9 cellular contexts compared by ENCODE assay signal in the genomic region with DNA sequence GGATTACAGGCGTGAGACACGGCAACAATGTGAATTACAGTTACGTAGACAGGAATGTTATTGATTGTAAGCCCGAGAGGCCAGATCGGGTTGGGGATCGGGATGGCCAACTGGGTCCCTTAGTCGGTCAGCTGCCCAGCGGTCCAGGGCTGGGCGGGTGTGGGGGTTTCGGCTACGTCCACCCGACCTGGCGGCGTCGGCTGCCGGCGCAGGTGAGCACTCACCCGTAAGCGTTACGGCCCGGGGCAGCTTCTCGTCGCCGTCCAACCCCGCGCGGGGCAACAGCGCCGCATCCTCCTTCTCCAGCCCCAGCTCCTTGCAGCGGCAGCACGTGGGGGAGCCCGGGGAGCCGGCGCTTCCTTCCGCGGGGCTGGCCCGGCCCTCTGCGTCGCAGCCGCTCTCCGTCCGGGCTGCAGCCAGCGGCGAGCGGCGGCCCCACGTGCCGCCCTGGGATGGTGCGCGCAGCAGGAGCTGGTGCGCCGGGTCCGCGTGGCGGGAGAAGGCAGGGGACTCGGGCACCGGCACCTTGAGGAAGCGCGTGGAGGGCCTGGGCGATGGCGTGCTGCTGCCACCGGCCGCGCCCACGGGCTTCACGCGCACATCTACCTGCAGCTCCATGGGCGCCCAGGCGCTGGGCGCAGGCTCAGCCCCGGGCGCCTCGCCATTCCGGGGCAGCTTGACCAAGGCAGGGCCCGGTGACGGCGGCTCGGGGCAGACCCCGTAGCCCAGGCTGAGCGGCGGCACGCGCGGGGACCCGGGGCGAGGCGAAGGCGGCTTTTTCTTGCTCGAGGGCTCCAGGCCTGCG. TPM values are rescaled to one million over a fixed set of nuclear protein-coding genes. Genes with fewer than 3 reads are reported as not detected.
DNase-seq lines count a peak whose midpoint lies in the region; ATAC-seq, FAIRE-seq and TF ChIP-seq lines count a peak whose summit lies in the region.
"Had no signal": no experiment of that assay in that cellular context is flagged by ENCODE, and none has a peak within 500 bp of the region (broad histone marks: within the 10 kb centered on the region; RNA-seq: fewer than 3 reads in every experiment).

No MANE protein-coding gene starts in this region.

- H3K9ac ChIP-seq in GM12878 (ENCODE audit: control insufficient read depth, insufficient read depth, low read length) (no peak overlapping the region), HepG2 (ENCODE audit: insufficient read depth, low read depth, low read length) (no peak overlapping the region)

- DNase-seq in GM12878 (ENCODE audit: low read depth, low spot score) = no peak
- DNase-seq in HepG2 (ENCODE audit: low spot score) = no peak
- no peak for DNase-seq in thoracic aorta (ENCODE audit: low spot score)

- intact Hi-C loops in GM12878 (cut with micrococcal nuclease; ENCODE audit: unreplicated experiment) = no loop called here
- intact Hi-C loops in HepG2 (cut with micrococcal nuclease; ENCODE audit: unreplicated experiment) = no loop called here

- H2AFZ ChIP-seq in ACC112 (ENCODE audit: low read length, unreplicated experiment) (peak overlapping the region; percentile 32), GM12878 (ENCODE audit: control insufficient read depth, low read depth, low read length) (peak overlapping the region; percentile 41), HepG2 (ENCODE audit: low read length) (no peak overlapping the region)

- H3K4me2 ChIP-seq in GM12878 (ENCODE audit: control insufficient read depth, insufficient read depth) = peak overlapping the region; percentile 84
- H3K4me2 ChIP-seq in HepG2 (ENCODE audit: low read depth, low read length) = peak overlapping the region; percentile 32; the same call in 1 of the 2 replicates

- TF ChIP-seq EP300 in Ishikawa (IDR thresholded peaks at IDR 0.05; ENCODE audit: borderline replicate concordance) (no peak), GM12878 (IDR thresholded peaks at IDR 0.05; ENCODE audit: borderline replicate concordance in 1 of 2, control insufficient read depth in 1 of 2, low read depth in 2 of 2, low read length in 2 of 2) (no peak), HepG2 (IDR thresholded peaks at IDR 0.05; ENCODE audit: low read depth in 2 of 2, low read length in 2 of 2) (no peak), HepG2 (CRISPR knock-in tag; IDR thresholded peaks at IDR 0.05; ENCODE audit: borderline replicate concordance) (no peak)

- POLR2A ChIA-PET in GM12878 (lab: Charles Lee) (interaction anchor here (0.9 kb wide), 1 partner anchor 65 kb away, joined by 3 read pairs; no protein-coding TSS in a partner anchor), HepG2 (lab: Yijun Ruan, JAX) (no interaction called here)

- H4K20me1 ChIP-seq in GM12878 (ENCODE audit: control insufficient read depth, insufficient read depth) (no peaks in the 10 kb centered on the region), HepG2 (ENCODE audit: insufficient read depth, low read length) (no peaks in the 10 kb centered on the region)

- H3K27ac ChIP-seq in ACC112 (ENCODE audit: low read depth, low read length) = no peak overlapping the region
- H3K27ac ChIP-seq in GM12878 (ENCODE audit: control insufficient read depth, insufficient read depth) = no peak overlapping the region
- H3K27ac ChIP-seq in HepG2 (ENCODE audit: extremely low read length, insufficient read depth, low read length) = no peak overlapping the region
- no peak overlapping the region for H3K27ac ChIP-seq in thoracic aorta
- H3K27ac ChIP-seq: adrenal gland had no signal

- in situ Hi-C loops in GM12878 (cut with MboI) = no loop called here
- in situ Hi-C loops in HepG2 (cut with HindIII; ENCODE audit: extremely low pct_ligation_motif_present, low pct_unique_long_range_greater_than_20kb) = no loop called here

- SMC1A ChIA-PET in GM12878 (lab: Charles Lee; ENCODE audit: uncharacterized antibody, unreplicated experiment) = no interaction called here

- H3K4me1 ChIP-seq in ACC112 (ENCODE audit: control insufficient read depth, insufficient read depth, low read length, unreplicated experiment) (no peaks in the 10 kb centered on the region), GM12878 (ENCODE audit: control insufficient read depth, insufficient read depth, low read length) (no peaks in the 10 kb centered on the region), HepG2 (ENCODE audit: insufficient read depth, low read length) (no peaks in the 10 kb centered on the region), thoracic aorta (ENCODE audit: control insufficient read depth in 1 of 2, low read depth in 2 of 2) (peaks cover 13 to 17% of the 10 kb centered on the region in 2 donors)

- no TSS peak for BruUV-seq in GM12878 (replicated peaks; lab: Mats Ljungman, UMichigan)
- BruUV-seq in HepG2 (replicated peaks; lab: Mats Ljungman, UMichigan) = no TSS peak

- no peaks in the 10 kb centered on the region for H3K79me2 ChIP-seq in ACC112 (ENCODE audit: control insufficient read depth, insufficient read depth, low read length, unreplicated experiment)
- H3K79me2 ChIP-seq in GM12878 (ENCODE audit: control insufficient read depth, insufficient read depth, low read length) = no peaks in the 10 kb centered on the region
- no peaks in the 10 kb centered on the region for H3K79me2 ChIP-seq in HepG2 (ENCODE audit: insufficient read depth, low read length)

- H3K27me3 ChIP-seq in ACC112 (ENCODE audit: insufficient read depth, low read length) (peaks cover 60% of the 10 kb centered on the region), GM12878 (replicated peaks in 1 of 2; ENCODE audit: control insufficient read depth in 2 of 2, insufficient read depth in 2 of 2, low read length in 1 of 2) (peaks cover 0 to 7% of the 10 kb centered on the region in 2 experiments; a peak in 3 of 4 replicates), HepG2 (ENCODE audit: control insufficient read depth in 1 of 2, insufficient read depth in 2 of 2, low read length in 2 of 2) (peaks cover 3 to 53% of the 10 kb centered on the region in 2 experiments), thoracic aorta (replicated peaks; ENCODE audit: insufficient read depth) (peaks cover 16% of the 10 kb centered on the region)

- WGBS in GM12878 (ENCODE audit: insufficient coverage, insufficient replicate concordance, low lambda C conversion rate, missing lambda C conversion rate) = 32% methylated on average over 68 of the region's 90 CpGs
- WGBS in HepG2 (ENCODE audit: low lambda C conversion rate) = 43% methylated on average over 16 of the region's 90 CpGs

- TF ChIP-seq RAD21 in Ishikawa (IDR thresholded peaks at IDR 0.05; ENCODE audit: low read depth) (no peak), GM12878 (IDR thresholded peaks at IDR 0.05; ENCODE audit: insufficient read depth, low read depth, low read length) (no peak), HepG2 (CRISPR knock-in tag; IDR thresholded peaks at IDR 0.05) (no peak)

- ATAC-seq in GM18909 (IDR thresholded peaks at IDR 0.05; ENCODE audit: poor library complexity, unreplicated experiment) (peak; percentile 32), GM12878 (peak; percentile 75), HepG2 (peak; percentile 45), thoracic aorta (ENCODE audit: insufficient number of reproducible peaks, low FRiP score, low read depth) (no peak), HG03442 (IDR thresholded peaks at IDR 0.05; ENCODE audit: unreplicated experiment) (no peak), GM21447 (IDR thresholded peaks at IDR 0.05; ENCODE audit: unreplicated experiment) (no peak)

- peak overlapping the region; percentile 66 for H3K4me3 ChIP-seq in ACC112 (ENCODE audit: low read depth, low read length)
- H3K4me3 ChIP-seq in GM12878 = peak overlapping the region; percentile 53; the same call in 1 of the 2 replicates
- H3K4me3 ChIP-seq in HepG2 (replicated peaks in 1 of 3; ENCODE audit: insufficient read depth in 1 of 3, low read depth in 2 of 3, low read length in 3 of 3) = no peak overlapping the region; a peak in 1 of 6 replicates
- peak overlapping the region; percentile 67 for H3K4me3 ChIP-seq in thoracic aorta

- H3K9me3 ChIP-seq in GM12878 (replicated peaks; ENCODE audit: control insufficient read depth, insufficient read depth, low read length) = no peaks in the 10 kb centered on the region
- no peaks in the 10 kb centered on the region for H3K9me3 ChIP-seq in HepG2 (ENCODE audit: low read length)
- H3K9me3 ChIP-seq in thoracic aorta = no peaks in the 10 kb centered on the region
- H3K9me3 ChIP-seq: adrenal gland had no signal

- CTCF ChIA-PET in GM12878 (lab: Yijun Ruan, JAX) (no interaction called here), HepG2 (lab: Yijun Ruan, JAX; ENCODE audit: low intra/inter-chr PET ratio, low total read pairs) (no interaction called here)

- FAIRE-seq in GM12878 (lab: Jason Lieb, UNC) (no peak), HepG2 (lab: Jason Lieb, UNC) (no peak)

- TF ChIP-seq CTCF in GM12878 (IDR thresholded peaks at IDR 0.05 in 2 of 3, conservative IDR thresholded peaks at IDR 0.05 in 1 of 3; ENCODE audit: control insufficient read depth in 2 of 3, extremely low read depth in 1 of 3, insufficient read depth in 1 of 3, low read depth in 3 of 3, low read length in 3 of 3) = no peak
- no peak for TF ChIP-seq CTCF in HepG2 (CRISPR knock-in tag; IDR thresholded peaks at IDR 0.05)
- no peak for TF ChIP-seq CTCF in thoracic aorta (IDR thresholded peaks at IDR 0.05)

- H3K36me3 ChIP-seq in ACC112 (ENCODE audit: insufficient read depth, low read length) (no peaks in the 10 kb centered on the region), GM12878 (ENCODE audit: control insufficient read depth in 2 of 2, insufficient read depth in 2 of 2, low read length in 1 of 2) (no peaks in the 10 kb centered on the region), HepG2 (replicated peaks in 1 of 2; ENCODE audit: control insufficient read depth in 1 of 2, insufficient read depth in 2 of 2, low read length in 2 of 2) (no peaks in the 10 kb centered on the region), thoracic aorta (no peaks in the 10 kb centered on the region)
- H3K36me3 ChIP-seq: adrenal gland had no signal

- TF ChIP-seq POLR2A in GM12878 (IDR thresholded peaks at IDR 0.05; ENCODE audit: low read depth, low read length) (no peak), HepG2 (IDR thresholded peaks at IDR 0.05; ENCODE audit: insufficient read depth in 1 of 2, low read depth in 2 of 2, low read length in 2 of 2) (no peak)

- RAD21 ChIA-PET in GM12878 (lab: Charles Lee; ENCODE audit: unreplicated experiment) = no interaction called here

RNA-seq across cellular contexts. Expression of gene KLRG2, which starts 0.6 kb away (rescaled TPM):
- not detected in 2 replicates for total RNA-seq in GM12878 (2013; cell fraction: nucleolus; rRNA removed)
- total RNA-seq in GM12878 (2014; rRNA removed) (0.06 TPM in 1 of 2 replicates, not detected in the other), GM12878 (2014; rRNA removed; fragmentation: Illumina TruSeq; extraction: Trizol) (not detected in 2 replicates), GM12878 (2021) (not detected in 2 replicates), HepG2 (2016; rRNA removed; fragmentation: Illumina TruSeq; extraction: Trizol) (not detected in 2 replicates), thoracic aorta (not detected)
- polyA plus RNA-seq in GM12878 (2011; ENCODE audit: low read depth) = not detected
- polyA plus RNA-seq in GM12878 (2011; rRNA removed) (not detected in 2 replicates), GM12878 (2014; fragmentation: Illumina TruSeq; extraction: Trizol) (not detected in 2 replicates), GM12878 (2014; fragmentation: Nextera tagmentation; extraction: Ambion mirVana) (not detected), GM12878 (2014; rRNA removed) (0.09 TPM in 1 of 2 replicates, not detected in the other), GM12878 (2016; fragmentation: Nextera tagmentation; extraction: Ambion mirVana) (not detected), HepG2 (2011; rRNA removed) (not detected in 2 replicates)
- polyA plus RNA-seq in GM12878 (2011; cell fraction: cytosol; rRNA removed) = not detected in 2 replicates
- polyA plus RNA-seq in GM12878 (2011; cell fraction: nucleus; rRNA removed) = not detected in 2 replicates
- polyA plus RNA-seq in GM12878 (2012) = not detected in 2 replicates
- not detected in 2 replicates for polyA minus RNA-seq in GM12878 (2011; rRNA and poly(A)+ RNA removed)
- not detected in 2 replicates for polyA minus RNA-seq in GM12878 (2011; cell fraction: cytosol; rRNA and poly(A)+ RNA removed)
- polyA minus RNA-seq in GM12878 (2011; cell fraction: nucleus; rRNA and poly(A)+ RNA removed) = not detected in 2 replicates
- not detected in 2 replicates for total RNA-seq in HepG2 (2016; cell fraction: cytosol; rRNA removed; fragmentation: Illumina TruSeq; extraction: Trizol; ENCODE audit: low read depth)
- total RNA-seq in HepG2 (2016; cell fraction: insoluble cytoplasmic fraction; rRNA removed; fragmentation: Illumina TruSeq; extraction: Trizol) = not detected in 2 replicates
- total RNA-seq in HepG2 (2016; cell fraction: membrane; rRNA removed; fragmentation: Illumina TruSeq; extraction: Trizol) = not detected in 2 replicates
- total RNA-seq in HepG2 (2016; cell fraction: nucleus; rRNA removed; fragmentation: Illumina TruSeq; extraction: Trizol) = not detected in 2 replicates
- not detected in 2 replicates for polyA plus RNA-seq in HepG2 (2011; cell fraction: cytosol; rRNA removed)
- polyA plus RNA-seq in HepG2 (2011; cell fraction: nucleus; rRNA removed) = not detected in 2 replicates
- not detected in 2 replicates for polyA plus RNA-seq in HepG2 (2012)
- not detected in 2 replicates for polyA plus RNA-seq in HepG2 (2016; cell fraction: cytosol; fragmentation: Illumina TruSeq; extraction: Trizol; ENCODE audit: low read depth)
- polyA plus RNA-seq in HepG2 (2016; cell fraction: insoluble cytoplasmic fraction; fragmentation: Illumina TruSeq; extraction: Trizol; ENCODE audit: low read depth) = not detected in 2 replicates
- polyA plus RNA-seq in HepG2 (2016; cell fraction: membrane; fragmentation: Illumina TruSeq; extraction: Trizol; ENCODE audit: low read depth) = not detected in 2 replicates
- polyA plus RNA-seq in HepG2 (2016; cell fraction: nucleus; fragmentation: Illumina TruSeq; extraction: Trizol; ENCODE audit: insufficient read depth, low read depth) = not detected in 2 replicates
- polyA minus RNA-seq in HepG2 (2011; rRNA and poly(A)+ RNA removed; ENCODE audit: low replicate concordance) = not detected in 2 replicates
- not detected in 2 replicates for polyA minus RNA-seq in HepG2 (2011; cell fraction: cytosol; rRNA and poly(A)+ RNA removed)
- polyA minus RNA-seq in HepG2 (2011; cell fraction: nucleus; rRNA and poly(A)+ RNA removed) = not detected in 2 replicates

RNA-seq across cellular contexts. Expression of gene CLEC2L, which starts 40.6 kb away (rescaled TPM):
- not detected in 2 replicates for total RNA-seq in GM12878 (2013; cell fraction: nucleolus; rRNA removed)
- total RNA-seq in GM12878 (2014; rRNA removed) (not detected in 2 replicates), GM12878 (2014; rRNA removed; fragmentation: Illumina TruSeq; extraction: Trizol) (not detected in 2 replicates), GM12878 (2021) (not detected in 2 replicates), HepG2 (2016; rRNA removed; fragmentation: Illumina TruSeq; extraction: Trizol) (0.20 TPM in 2 replicates), thoracic aorta (not detected)
- not detected for polyA plus RNA-seq in GM12878 (2011; ENCODE audit: low read depth)
- polyA plus RNA-seq in GM12878 (2011; rRNA removed) (not detected in 2 replicates), GM12878 (2014; fragmentation: Illumina TruSeq; extraction: Trizol) (not detected in 2 replicates), GM12878 (2014; fragmentation: Nextera tagmentation; extraction: Ambion mirVana) (not detected), GM12878 (2014; rRNA removed) (not detected in 2 replicates), GM12878 (2016; fragmentation: Nextera tagmentation; extraction: Ambion mirVana) (not detected), HepG2 (2011; rRNA removed) (0.25 and 0.56 TPM in 2 replicates)
- not detected in 2 replicates for polyA plus RNA-seq in GM12878 (2011; cell fraction: cytosol; rRNA removed)
- polyA plus RNA-seq in GM12878 (2011; cell fraction: nucleus; rRNA removed) = not detected in 2 replicates
- not detected in 2 replicates for polyA plus RNA-seq in GM12878 (2012)
- polyA minus RNA-seq in GM12878 (2011; rRNA and poly(A)+ RNA removed) = not detected in 2 replicates
- not detected in 2 replicates for polyA minus RNA-seq in GM12878 (2011; cell fraction: cytosol; rRNA and poly(A)+ RNA removed)
- polyA minus RNA-seq in GM12878 (2011; cell fraction: nucleus; rRNA and poly(A)+ RNA removed) = not detected in 2 replicates
- 0.20 and 0.26 TPM in 2 replicates for total RNA-seq in HepG2 (2016; cell fraction: cytosol; rRNA removed; fragmentation: Illumina TruSeq; extraction: Trizol; ENCODE audit: low read depth)
- 0.18 and 0.26 TPM in 2 replicates for total RNA-seq in HepG2 (2016; cell fraction: insoluble cytoplasmic fraction; rRNA removed; fragmentation: Illumina TruSeq; extraction: Trizol)
- total RNA-seq in HepG2 (2016; cell fraction: membrane; rRNA removed; fragmentation: Illumina TruSeq; extraction: Trizol) = 0.45 TPM in 1 of 2 replicates, not detected in the other
- total RNA-seq in HepG2 (2016; cell fraction: nucleus; rRNA removed; fragmentation: Illumina TruSeq; extraction: Trizol) = not detected in 2 replicates
- 0.28 and 0.48 TPM in 2 replicates for polyA plus RNA-seq in HepG2 (2011; cell fraction: cytosol; rRNA removed)
- 0.23 and 0.24 TPM in 2 replicates for polyA plus RNA-seq in HepG2 (2011; cell fraction: nucleus; rRNA removed)
- not detected in 2 replicates for polyA plus RNA-seq in HepG2 (2012)
- 0.07 and 0.22 TPM in 2 replicates for polyA plus RNA-seq in HepG2 (2016; cell fraction: cytosol; fragmentation: Illumina TruSeq; extraction: Trizol; ENCODE audit: low read depth)
- polyA plus RNA-seq in HepG2 (2016; cell fraction: insoluble cytoplasmic fraction; fragmentation: Illumina TruSeq; extraction: Trizol; ENCODE audit: low read depth) = 0.29 and 0.39 TPM in 2 replicates
- polyA plus RNA-seq in HepG2 (2016; cell fraction: membrane; fragmentation: Illumina TruSeq; extraction: Trizol; ENCODE audit: low read depth) = 0.48 and 0.54 TPM in 2 replicates
- polyA plus RNA-seq in HepG2 (2016; cell fraction: nucleus; fragmentation: Illumina TruSeq; extraction: Trizol; ENCODE audit: insufficient read depth, low read depth) = 0.59 TPM in 1 of 2 replicates, not detected in the other
- 0.70 TPM in 1 of 2 replicates, not detected in the other for polyA minus RNA-seq in HepG2 (2011; rRNA and poly(A)+ RNA removed; ENCODE audit: low replicate concordance)
- polyA minus RNA-seq in HepG2 (2011; cell fraction: cytosol; rRNA and poly(A)+ RNA removed) = not detected in 2 replicates
- polyA minus RNA-seq in HepG2 (2011; cell fraction: nucleus; rRNA and poly(A)+ RNA removed) = not detected in 2 replicates
- polyA plus RNA-seq: adrenal gland had no signal

Comparison
In these comparisons a context has a peak if more than half of its experiments do, and no peak if none do; other contexts are left out.
1. H3K4me3 ChIP-seq: peak in ACC112 (single experiment), GM12878 (single experiment) and thoracic aorta (single experiment); none in HepG2 (0 of 3).
2. ATAC-seq: peak in GM18909 (single experiment), GM12878 (single experiment) and HepG2 (single experiment); none in thoracic aorta (single experiment), HG03442 (single experiment) and GM21447 (single experiment).